In genomic region chr1:156750191-156750931, GRCh38 we compare ENCODE assay signal across 6 cellular contexts. TPM values are rescaled to one million over a fixed set of nuclear protein-coding genes. Genes with fewer than 3 reads are reported as not detected.
A peak's percentile ranks its signal among the peaks of the same experiment; 100 is the strongest.
DNase-seq lines count a peak whose midpoint lies in the region; ATAC-seq and TF ChIP-seq lines count a peak whose summit lies in the region.

No MANE protein-coding gene starts in this region.

- H3K9me3 ChIP-seq in RWPE2 (ENCODE audit: severe bottlenecking) (no peaks in the 10 kb centered on the region), esophagus squamous epithelium (no peaks in the 10 kb centered on the region)

- H3K4me1 ChIP-seq in RWPE2 (ENCODE audit: insufficient read depth, poor library complexity, severe bottlenecking), result peaks cover 33% of the 10 kb centered on the region
- peaks cover 44 to 71% (median 48%) of the 10 kb centered on the region in 3 donors for H3K4me1 ChIP-seq in esophagus squamous epithelium

- TF ChIP-seq CTCF in RWPE2 (IDR thresholded peaks at IDR 0.05; ENCODE audit: poor library complexity, severe bottlenecking) (no peak), esophagus squamous epithelium (IDR thresholded peaks at IDR 0.05) (no peak)

- DNase-seq in H4 (ENCODE audit: low spot score) (peak; percentile 4), RWPE2 (ENCODE audit: low spot score) (peak; percentile 84), esophagus squamous epithelium (lab: John Stamatoyannopoulos, UW) (no peak), NK-92 (lab: John Stamatoyannopoulos, UW; ENCODE audit: unreplicated experiment) (no peak)
- peak; percentile 49 for DNase-seq in stimulated activated CD4-positive, alpha-beta T cell treated with anti-CD3 and anti-CD28 coated beads, Interleukin-1b, Interleukin-23, amount 100 ng/mL, for 48 hours

- H3K4me3 ChIP-seq in RWPE2 (ENCODE audit: severe bottlenecking) (peak overlapping the region; percentile 67), esophagus squamous epithelium (peak overlapping the region; percentile 75 to 97 (median 96))

- 0% methylated on average over 5 to 12 of the region's 16 CpGs for WGBS in esophagus squamous epithelium, 2 donors

- H3K27me3 ChIP-seq in RWPE2 (ENCODE audit: insufficient read depth, poor library complexity, severe bottlenecking) (no peaks in the 10 kb centered on the region), esophagus squamous epithelium (no peaks in the 10 kb centered on the region)

- TF ChIP-seq POLR2A in esophagus squamous epithelium (IDR thresholded peaks at IDR 0.05), result peak in 1 of 4 donors; percentile 40

- peak overlapping the region; percentile 98 for H3K27ac ChIP-seq in RWPE2 (ENCODE audit: poor library complexity, severe bottlenecking)
- peak overlapping the region; percentile 93 to 99 (median 98) for H3K27ac ChIP-seq in esophagus squamous epithelium

- peak; percentile 47 for ATAC-seq in RWPE2 (ENCODE audit: low read depth)
- no peak for ATAC-seq in GM19397 (IDR thresholded peaks at IDR 0.05; ENCODE audit: unreplicated experiment)

- peaks cover 29% of the 10 kb centered on the region for H3K36me3 ChIP-seq in RWPE2 (ENCODE audit: low read depth)
- peaks cover 0 to 2% (median 0%) of the 10 kb centered on the region in 3 donors for H3K36me3 ChIP-seq in esophagus squamous epithelium

- intact Hi-C loops in esophagus squamous epithelium (cut with DNase I), result no loop called here

RNA-seq across cellular contexts. Expression of gene HDGF, which starts 1.1 kb away (rescaled TPM):
- 168 and 173 TPM in 2 replicates for total RNA-seq in H4 (2014; rRNA removed; shearing (Covaris generic))
- total RNA-seq in esophagus squamous epithelium, result 100 to 1,000 TPM; 180 to 278 (median 236) TPM

RNA-seq across cellular contexts. Expression of gene MRPL24, which starts 9.5 kb away (rescaled TPM):
- total RNA-seq in H4 (2014; rRNA removed; shearing (Covaris generic)), result 82.2 and 96.3 TPM in 2 replicates
- total RNA-seq in esophagus squamous epithelium, result 10 to 100 TPM; 39.5 to 45.8 (median 42.3) TPM

RNA-seq across cellular contexts. Expression of gene PRCC, which starts 17.0 kb away (rescaled TPM):
- 22.2 and 36.2 TPM in 2 replicates for total RNA-seq in H4 (2014; rRNA removed; shearing (Covaris generic))
- total RNA-seq in esophagus squamous epithelium, result 10 to 100 TPM; 35.6 to 42.6 (median 38.3) TPM

RNA-seq across cellular contexts. Expression of gene ISG20L2, which starts 21.8 kb away (rescaled TPM):
- total RNA-seq in H4 (2014; rRNA removed; shearing (Covaris generic)), result 22.2 and 27.0 TPM in 2 replicates
- total RNA-seq in esophagus squamous epithelium, result 10 to 100 TPM; 22.3 to 32.8 (median 28.4) TPM

RNA-seq across cellular contexts. Expression of gene METTL25B, which starts 22.1 kb away (rescaled TPM):
- total RNA-seq in H4 (2014; rRNA removed; shearing (Covaris generic)), result 11.6 and 20.0 TPM in 2 replicates
- total RNA-seq in esophagus squamous epithelium, result 10 to 100 TPM in 3 of 4 donors, 1 to 10 TPM in 1; 9.7 to 44.9 (median 17.6) TPM

Comparison
In these comparisons a context has a peak if more than half of its experiments do, and no peak if none do; other contexts are left out.
1. DNase-seq: peak in H4 (single experiment), RWPE2 (single experiment) and stimulated activated CD4-positive, alpha-beta T cell treated with anti-CD3 and anti-CD28 coated beads, Interleukin-1b, Interleukin-23, amount 100 ng/mL, for 48 hours (single experiment); none in esophagus squamous epithelium (single experiment) and NK-92 (single experiment).